11 cellular contexts compared by ENCODE assay signal in the genomic region with DNA sequence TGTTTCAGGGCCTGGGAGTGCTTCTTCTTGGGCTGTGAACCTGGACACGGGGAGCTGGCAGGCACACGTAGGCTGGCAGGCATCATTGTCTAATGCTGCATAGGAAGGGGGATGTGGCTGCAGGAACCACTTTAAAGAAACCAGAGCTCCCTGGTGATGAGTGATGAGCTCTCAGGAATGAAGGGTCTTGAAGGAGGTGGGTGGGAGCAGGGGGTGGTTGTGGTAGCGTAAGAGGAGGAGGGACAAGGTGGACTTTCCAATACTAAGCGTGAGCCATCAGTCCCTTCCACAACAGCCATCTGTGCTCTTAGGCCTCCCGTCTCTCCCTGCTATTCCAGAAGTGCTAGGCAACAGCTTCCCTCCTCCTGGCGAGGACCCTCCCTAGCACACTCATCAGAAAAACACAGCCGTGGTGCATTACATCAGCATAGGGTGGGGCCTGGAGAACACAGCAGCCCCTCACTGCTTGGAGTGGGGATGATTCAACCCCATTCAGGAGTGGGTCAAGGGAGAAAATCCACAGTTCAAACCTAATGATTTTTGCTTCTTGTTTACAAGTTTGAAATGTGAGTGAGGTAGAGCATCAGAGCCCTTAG.
DNase-seq lines count a peak whose midpoint lies in the region; ATAC-seq, FAIRE-seq and TF ChIP-seq lines count a peak whose summit lies in the region.
"Had no signal": no experiment of that assay in that cellular context is flagged by ENCODE, and none has a peak within 500 bp of the region (broad histone marks: within the 10 kb centered on the region; RNA-seq: fewer than 3 reads in every experiment).

No MANE protein-coding gene starts in this region.

- no peak overlapping the region for H3K4me3 ChIP-seq in heart left ventricle
- no peak overlapping the region for H3K4me3 ChIP-seq in psoas muscle
- H3K4me3 ChIP-seq: BLaER1 treated with 17β-estradiol and CSF1 and Interleukin-3, amounts not matched to agents 10 nM and 100 nM had no signal

- DNase-seq in Ammon's horn (ENCODE audit: low spot score) = peak; percentile 14
- peak; percentile 27 for DNase-seq in T1000 (lab: John Stamatoyannopoulos, UW)
- DNase-seq in heart left ventricle = peak in 4 of 5 donors; percentile 29 to 72 (median 46)
- DNase-seq in psoas muscle = peak; percentile 64 to 80
- no peak for DNase-seq in occipital lobe (lab: John Stamatoyannopoulos, UW)
- DNase-seq in stimulated activated CD8-positive, alpha-beta memory T cell treated with anti-CD3 and anti-CD28 coated beads, Interleukin-4, amount 100 ng/mL, for 48 hours = no peak
- no peak for DNase-seq in DMS153 (lab: John Stamatoyannopoulos, UW)
- no peak for DNase-seq in H54 (ENCODE audit: insufficient read length, low spot score)
- DNase-seq: naive thymus-derived CD4-positive, alpha-beta T cell; NCI-H82 had no signal

- H3K4me1 ChIP-seq in heart left ventricle (no peaks in the 10 kb centered on the region), psoas muscle (no peaks in the 10 kb centered on the region)
- H3K4me1 ChIP-seq: BLaER1 treated with 17β-estradiol and CSF1 and Interleukin-3, amounts not matched to agents 10 nM and 100 nM had no signal

- intact Hi-C loops in heart left ventricle (cut with DNase I) = no loop called here
- intact Hi-C loops in psoas muscle (cut with DNase I) = no loop called here

- H3K36me3 ChIP-seq in heart left ventricle = no peaks in the 10 kb centered on the region
- H3K36me3 ChIP-seq in psoas muscle (ENCODE audit: insufficient read depth in 1 of 2, low read depth in 1 of 2) = no peaks in the 10 kb centered on the region
- H3K36me3 ChIP-seq: BLaER1 treated with 17β-estradiol and CSF1 and Interleukin-3, amounts not matched to agents 10 nM and 100 nM had no signal

- ATAC-seq in heart left ventricle (peak; percentile 88 to 97 (median 95)), psoas muscle (peak; percentile 23 to 91 (median 66))
- ATAC-seq: naive thymus-derived CD4-positive, alpha-beta T cell had no signal

- H3K27ac ChIP-seq in heart left ventricle (peak overlapping the region; percentile 1 to 71 (median 38)), psoas muscle (peak overlapping the region; percentile 41)
- H3K27ac ChIP-seq: BLaER1 treated with 17β-estradiol and CSF1 and Interleukin-3, amounts not matched to agents 10 nM and 100 nM had no signal

- TF ChIP-seq POLR2A in heart left ventricle (IDR thresholded peaks at IDR 0.05) (peak in 1 of 2 donors; percentile 20), H54 (IDR thresholded peaks at IDR 0.05; ENCODE audit: low read depth, low read length) (no peak)

- no peak for FAIRE-seq in H54 (lab: Jason Lieb, UNC)

- 38 to 44% (median 39%) methylated on average over 7 of the region's 7 CpGs for WGBS in heart left ventricle, 4 donors
- WGBS in psoas muscle, 3 donors = 42 to 58% (median 48%) methylated on average over 7 of the region's 7 CpGs

- peaks cover 0 to 8% (median 0%) of the 10 kb centered on the region in 12 donors for H3K9me3 ChIP-seq in heart left ventricle
- no peaks in the 10 kb centered on the region for H3K9me3 ChIP-seq in psoas muscle

- no peaks in the 10 kb centered on the region for H3K27me3 ChIP-seq in heart left ventricle
- no peaks in the 10 kb centered on the region for H3K27me3 ChIP-seq in psoas muscle (ENCODE audit: insufficient read depth in 3 of 3, low read length in 2 of 3)
- H3K27me3 ChIP-seq: BLaER1 treated with 17β-estradiol and CSF1 and Interleukin-3, amounts not matched to agents 10 nM and 100 nM had no signal

- no peak for TF ChIP-seq CTCF in heart left ventricle (IDR thresholded peaks at IDR 0.05)
- TF ChIP-seq CTCF in psoas muscle (IDR thresholded peaks at IDR 0.05) = no peak

Comparison
In these comparisons a context has a peak if more than half of its experiments do, and no peak if none do; other contexts are left out.
1. DNase-seq: peak in Ammon's horn (single experiment), T1000 (single experiment), heart left ventricle (4 of 5) and psoas muscle (2 of 2); none in occipital lobe (single experiment), stimulated activated CD8-positive, alpha-beta memory T cell treated with anti-CD3 and anti-CD28 coated beads, Interleukin-4, amount 100 ng/mL, for 48 hours (single experiment), DMS153 (single experiment) and H54 (single experiment).